In the genomic region with DNA sequence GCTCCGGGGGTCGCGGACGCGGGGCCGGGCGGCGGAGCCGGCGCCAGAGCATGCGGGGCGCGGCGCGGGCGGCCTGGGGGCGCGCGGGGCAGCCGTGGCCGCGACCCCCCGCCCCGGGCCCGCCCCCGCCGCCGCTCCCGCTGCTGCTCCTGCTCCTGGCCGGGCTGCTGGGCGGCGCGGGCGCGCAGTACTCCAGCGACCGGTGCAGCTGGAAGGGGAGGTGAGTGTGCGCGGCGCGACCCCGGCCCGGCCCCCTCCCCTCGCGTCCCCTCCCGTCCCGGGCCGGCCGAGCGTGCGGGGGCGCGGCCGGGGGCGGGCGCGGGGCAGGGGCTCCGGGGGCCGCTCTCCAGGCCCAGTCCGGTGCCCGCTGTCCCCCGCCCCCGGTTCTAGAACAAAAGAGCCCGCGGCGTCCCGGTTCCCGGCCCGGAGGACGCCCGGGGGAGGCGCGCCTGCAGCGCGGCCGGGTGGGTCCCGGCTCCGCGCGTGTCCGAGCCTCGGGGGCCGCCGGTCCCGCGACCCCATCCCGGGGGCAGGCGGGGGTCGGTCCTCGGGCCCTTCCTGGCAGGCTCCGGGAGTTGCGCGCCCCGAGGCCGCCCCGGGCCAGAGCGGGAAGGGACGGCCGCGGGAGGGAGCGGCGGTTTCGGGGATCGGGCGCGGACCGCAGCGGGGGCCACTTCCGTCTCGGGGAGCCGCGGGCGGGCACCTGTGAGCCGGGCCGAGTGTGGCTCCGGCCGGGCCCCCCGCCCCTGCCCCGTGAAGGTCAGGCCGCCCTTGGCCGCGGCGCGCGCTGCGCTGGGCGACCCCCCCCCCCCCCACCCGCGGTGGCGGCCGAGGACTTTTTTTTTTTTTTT, we compare ENCODE assay signal across 8 cellular contexts. TPM values are rescaled to one million over a fixed set of nuclear protein-coding genes. Genes with fewer than 3 reads are reported as not detected.
DNase-seq lines count a peak whose midpoint lies in the region; ATAC-seq and TF ChIP-seq lines count a peak whose summit lies in the region.

No MANE protein-coding gene starts in this region.

- H3K56ac ChIP-seq in mesendoderm (ENCODE audit: low read length) = peak overlapping the region; percentile 70

- no peak overlapping the region for H2AK5ac ChIP-seq in mesendoderm (ENCODE audit: low read length)

- H3K4ac ChIP-seq in mesendoderm (ENCODE audit: low read depth, low read length) = no peak overlapping the region

- no peak overlapping the region for H4K5ac ChIP-seq in mesendoderm (ENCODE audit: low read length)

- no peak for TF ChIP-seq POLR2A in body of pancreas (IDR thresholded peaks at IDR 0.05)

- no peak overlapping the region for H4K8ac ChIP-seq in mesendoderm (ENCODE audit: low read depth, low read length)

- TF ChIP-seq CTCF in BE2C (IDR thresholded peaks at IDR 0.05; ENCODE audit: low read depth, low read length) = no peak
- TF ChIP-seq CTCF in body of pancreas (IDR thresholded peaks at IDR 0.05) = no peak

- no peaks in the 10 kb centered on the region for H3K79me1 ChIP-seq in mesendoderm (ENCODE audit: low read length)

- H2BK15ac ChIP-seq in mesendoderm (replicated peaks; ENCODE audit: low read depth) = no peak overlapping the region

- H3K27me3 ChIP-seq in BE2C = peaks cover 30% of the 10 kb centered on the region
- no peaks in the 10 kb centered on the region for H3K27me3 ChIP-seq in body of pancreas
- peaks cover 11% of the 10 kb centered on the region for H3K27me3 ChIP-seq in mesendoderm (ENCODE audit: insufficient read depth, low read length, poor library complexity)

- no peaks in the 10 kb centered on the region for H3K79me2 ChIP-seq in mesendoderm (ENCODE audit: control insufficient read depth, insufficient read depth, low read length)

- H2BK120ac ChIP-seq in mesendoderm (ENCODE audit: low read depth, low read length) = no peak overlapping the region

- intact Hi-C loops in body of pancreas (cut with DNase I) = no loop called here

- peak overlapping the region; percentile 57 for H3K9ac ChIP-seq in mesendoderm (ENCODE audit: low read length)

- H3K18ac ChIP-seq in mesendoderm (ENCODE audit: low read length) = peak overlapping the region; percentile 43

- 1% methylated on average over 76 of the region's 131 CpGs; no CpG with 5 or more reads in 1 of the 2 donors for WGBS in body of pancreas, 2 donors
- no CpG with 5 or more reads among the region's 131 CpGs for WGBS in mesendoderm (ENCODE audit: extremely low coverage, insufficient coverage, low lambda C conversion rate)

- H3K9me3 ChIP-seq in BE2C (no peaks in the 10 kb centered on the region), body of pancreas (no peaks in the 10 kb centered on the region)

- H2BK5ac ChIP-seq in mesendoderm (ENCODE audit: low read length) = no peak overlapping the region

- ATAC-seq in HG02642 (IDR thresholded peaks at IDR 0.05; ENCODE audit: poor library complexity, unreplicated experiment) (peak; percentile 2), body of pancreas (peak; percentile 30), GM19455 (IDR thresholded peaks at IDR 0.05; ENCODE audit: unreplicated experiment) (no peak)

- H3K4me1 ChIP-seq in BE2C (peaks cover 8% of the 10 kb centered on the region; the same call in 1 of the 2 replicates), body of pancreas (peaks cover 46% of the 10 kb centered on the region), mesendoderm (ENCODE audit: control insufficient read depth, low read depth, low read length) (peaks cover 5% of the 10 kb centered on the region)

- H3K36me3 ChIP-seq in BE2C (no peaks in the 10 kb centered on the region), body of pancreas (replicated peaks in 1 of 2; ENCODE audit: insufficient read depth in 1 of 2, low read depth in 2 of 2) (no peaks in the 10 kb centered on the region), mesendoderm (ENCODE audit: control insufficient read depth, insufficient read depth, low read length) (no peaks in the 10 kb centered on the region)

- H3K4me3 ChIP-seq in BE2C (ENCODE audit: low read depth, low read length) = peak overlapping the region; percentile 11; the same call in 1 of the 2 replicates
- H3K4me3 ChIP-seq in body of pancreas = peak overlapping the region in 1 of 2 donors; percentile 11
- H3K4me3 ChIP-seq in mesendoderm (ENCODE audit: low read length) = peak overlapping the region; percentile 23

- H3K27ac ChIP-seq in body of pancreas (peak overlapping the region; percentile 69 to 83 (median 79)), mesendoderm (ENCODE audit: low read depth, low read length) (no peak overlapping the region)

- DNase-seq in BE2C (no peak), body of pancreas (no peak), mesendoderm (no peak), NOMO-1 treated with DMSO at 0.1 percent for 48 hours (lab: John Stamatoyannopoulos, UW; ENCODE audit: unreplicated experiment) (no peak), retina (no peak), LoVo (ENCODE audit: low spot score) (no peak)

- H3K4me2 ChIP-seq in mesendoderm (ENCODE audit: low read length) = peak overlapping the region; percentile 52

- no peak overlapping the region for H3K23ac ChIP-seq in mesendoderm (ENCODE audit: low read length)

RNA-seq across cellular contexts. Expression of a gene that starts 0.6 kb away (rescaled TPM):
- polyA plus RNA-seq in BE2C (2012; ENCODE audit: insufficient read depth, insufficient read length, low read depth) = 25.8 TPM
- 10 to 100 TPM; 21.3 to 26.4 TPM for total RNA-seq in body of pancreas
- polyA plus RNA-seq in mesendoderm (2013, experiment 1 of 2) = 6.8 TPM
- 6.3 TPM for polyA plus RNA-seq in mesendoderm (2013, experiment 2 of 2)
